ENCODE assay signal across 8 cellular contexts in the genomic region with DNA sequence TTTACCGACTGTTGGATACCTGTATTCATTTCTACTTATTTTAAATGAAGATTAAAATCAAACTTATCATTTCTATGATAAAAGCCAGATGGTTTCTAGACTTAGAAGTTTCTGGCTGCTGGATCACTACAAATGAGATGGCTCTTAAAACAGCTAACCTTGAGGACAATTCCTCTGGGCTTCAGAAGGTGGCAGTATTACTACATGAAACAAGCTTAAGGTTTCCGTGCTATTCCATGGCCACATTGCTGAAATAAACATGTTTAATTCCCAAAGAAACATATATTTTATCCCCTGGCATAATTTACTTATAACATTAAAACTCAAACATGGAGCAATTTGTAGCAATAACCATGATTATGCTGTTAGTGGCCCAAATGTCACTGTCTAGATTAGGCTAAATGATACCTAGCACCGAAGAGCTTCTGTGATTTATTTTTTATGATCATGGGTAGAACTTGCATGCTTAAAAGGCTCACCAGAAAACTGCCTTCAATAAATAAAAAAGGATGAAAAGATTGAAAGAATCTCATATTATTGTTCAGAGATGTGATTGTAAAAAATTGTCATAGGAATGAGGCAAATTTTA.
DNase-seq lines count a peak whose midpoint lies in the region; ATAC-seq and TF ChIP-seq lines count a peak whose summit lies in the region.

No MANE protein-coding gene starts in this region.

- no peak overlapping the region for H3K27ac ChIP-seq in CD4-positive, alpha-beta T cell (ENCODE audit: low read depth, low read length)

- no peaks in the 10 kb centered on the region for H3K4me1 Mint-ChIP-seq in CD4-positive, alpha-beta T cell (ENCODE audit: low read depth)

- H3K4me3 Mint-ChIP-seq in CD4-positive, alpha-beta T cell, result no peak overlapping the region

- CTCF ChIA-PET in CD4-positive, alpha-beta T cell (lab: Charles Lee), result no interaction called here

- intact Hi-C loops in CD4-positive, alpha-beta T cell (cut with DNase I, micrococcal nuclease), result no loop called here

- no peak for DNase-seq in CD4-positive, alpha-beta T cell
- peak; percentile 5 for DNase-seq in NCI-H345 treated with DMSO at 0.1 percent for 48 hours (lab: John Stamatoyannopoulos, UW; ENCODE audit: unreplicated experiment)
- peak; percentile 89 for DNase-seq in choroid plexus epithelial cell (ENCODE audit: low read depth)
- DNase-seq in lung microvascular endothelial cell (ENCODE audit: low read depth in 2 of 2), result peak; percentile 79 to 82
- no peak for DNase-seq in amniotic stem cell (lab: John Stamatoyannopoulos, UW)
- no peak for DNase-seq in NCI-H1048 (lab: John Stamatoyannopoulos, UW)

- no peaks in the 10 kb centered on the region for H3K9me3 Mint-ChIP-seq in CD4-positive, alpha-beta T cell

- no peak for ATAC-seq in CD4-positive, alpha-beta T cell (ENCODE audit: poor library complexity)
- ATAC-seq in GM21526 (IDR thresholded peaks at IDR 0.05; ENCODE audit: low FRiP score, unreplicated experiment) (peak; percentile 52), GM18861 (IDR thresholded peaks at IDR 0.05; ENCODE audit: unreplicated experiment) (no peak)

- TF ChIP-seq CTCF in CD4-positive, alpha-beta T cell (IDR thresholded peaks at IDR 0.05), result peak; percentile 21
- peak; percentile 88 for TF ChIP-seq CTCF in choroid plexus epithelial cell (conservative IDR thresholded peaks at IDR 0.05; ENCODE audit: low read depth, low read length)

- no peaks in the 10 kb centered on the region for H3K36me3 Mint-ChIP-seq in CD4-positive, alpha-beta T cell (ENCODE audit: low read depth)

- H3K27ac Mint-ChIP-seq in CD4-positive, alpha-beta T cell, result no peak overlapping the region

- no peaks in the 10 kb centered on the region for H3K27me3 Mint-ChIP-seq in CD4-positive, alpha-beta T cell

- POLR2A ChIA-PET in CD4-positive, alpha-beta T cell (lab: Charles Lee), result no interaction called here

- H3K27me3 ChIP-seq in CD4-positive, alpha-beta T cell (ENCODE audit: control insufficient read depth, insufficient read depth, low read length), result no peaks in the 10 kb centered on the region

- H3K4me3 ChIP-seq in choroid plexus epithelial cell (ENCODE audit: low read depth, low read length), result no peak overlapping the region

- H3K9me3 ChIP-seq in CD4-positive, alpha-beta T cell (ENCODE audit: control insufficient read depth, low read length), result no peaks in the 10 kb centered on the region

Comparison
In these comparisons a context has a peak if more than half of its experiments do, and no peak if none do; other contexts are left out.
1. DNase-seq: peak in NCI-H345 treated with DMSO at 0.1 percent for 48 hours (single experiment), choroid plexus epithelial cell (single experiment) and lung microvascular endothelial cell (2 of 2); none in CD4-positive, alpha-beta T cell (0 of 10), amniotic stem cell (single experiment) and NCI-H1048 (single experiment).